ENCODE assay signal across 14 cellular contexts in the genomic region with DNA sequence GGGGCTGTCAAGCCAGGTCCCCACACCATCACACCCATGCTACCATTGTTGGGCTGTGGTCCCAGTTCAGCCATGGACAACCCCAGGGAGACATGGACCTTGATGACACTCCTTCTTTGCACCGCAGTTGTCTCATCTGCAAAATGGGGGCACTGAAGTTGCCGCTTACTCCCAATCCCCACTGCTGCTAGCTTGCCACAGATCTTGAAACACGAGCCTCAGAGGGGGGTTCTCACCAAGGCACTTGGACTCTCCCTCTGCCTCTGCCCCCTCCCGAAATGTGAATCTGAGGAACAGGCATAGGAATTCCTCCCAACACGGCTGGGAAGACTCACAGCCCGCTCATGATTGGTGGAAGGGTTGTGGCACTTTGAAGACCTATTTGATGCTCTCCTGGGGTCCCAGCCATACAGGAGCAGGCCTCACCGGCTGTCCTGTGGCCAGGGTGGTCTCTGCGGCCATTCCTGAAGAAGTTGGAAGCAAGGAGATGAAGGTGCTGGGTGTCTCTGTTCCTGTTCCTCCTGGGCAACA. TPM values are rescaled to one million over a fixed set of nuclear protein-coding genes. Genes with fewer than 3 reads are reported as not detected.
DNase-seq lines count a peak whose midpoint lies in the region; ATAC-seq, FAIRE-seq and TF ChIP-seq lines count a peak whose summit lies in the region.
"Had no signal": no experiment of that assay in that cellular context is flagged by ENCODE, and none has a peak within 500 bp of the region (broad histone marks: within the 10 kb centered on the region; RNA-seq: fewer than 3 reads in every experiment).

No MANE protein-coding gene starts in this region.

- DNase-seq in CD4-positive, alpha-beta memory T cell = no peak
- DNase-seq in activated naive CD4-positive, alpha-beta T cell treated with anti-CD3 and anti-CD28 coated beads, Interleukin-2, amount 10 ng/mL, durations not matched to agents 7 days and 5 days = peak; percentile 20
- DNase-seq in natural killer cell treated with Interleukin-12 subunit alpha and Interleukin-12 subunit beta and Interleukin-15 and Interleukin-18, amount 100 ng/mL, for 72 hours (ENCODE audit: low spot score) = no peak
- DNase-seq in hippocampal formation (lab: John Stamatoyannopoulos, UW) = no peak
- no peak for DNase-seq in H4 (ENCODE audit: low spot score)
- no peak for DNase-seq in GM19239 (ENCODE audit: insufficient read length, low spot score)
- DNase-seq: effector memory CD4-positive, alpha-beta T cell; EL; foreskin melanocyte had no signal

- peaks cover 26% of the 10 kb centered on the region for H3K36me3 ChIP-seq in CD4-positive, alpha-beta memory T cell (ENCODE audit: insufficient read depth, low read length)
- H3K36me3 ChIP-seq: BLaER1 treated with 17β-estradiol and CSF1 and Interleukin-3, amounts not matched to agents 10 nM and 100 nM had no signal

- no peaks in the 10 kb centered on the region for H3K27me3 Mint-ChIP-seq in CD4-positive, alpha-beta memory T cell
- H3K27me3 Mint-ChIP-seq in activated naive CD4-positive, alpha-beta T cell treated with anti-CD3 and anti-CD28 coated beads, Interleukin-2, amount 10 ng/mL, durations not matched to agents 7 days and 5 days = peaks cover 4% of the 10 kb centered on the region
- H3K27me3 Mint-ChIP-seq in natural killer cell treated with Interleukin-12 subunit alpha and Interleukin-12 subunit beta and Interleukin-15 and Interleukin-18, amount 100 ng/mL, for 72 hours = no peaks in the 10 kb centered on the region

- FAIRE-seq in GM19239 (lab: Jason Lieb, UNC) = no peak

- peaks cover 0 to 4% (median 0%) of the 10 kb centered on the region in 8 donors for H3K9me3 Mint-ChIP-seq in CD4-positive, alpha-beta memory T cell
- no peaks in the 10 kb centered on the region for H3K9me3 Mint-ChIP-seq in activated naive CD4-positive, alpha-beta T cell treated with anti-CD3 and anti-CD28 coated beads, Interleukin-2, amount 10 ng/mL, durations not matched to agents 7 days and 5 days
- H3K9me3 Mint-ChIP-seq in natural killer cell treated with Interleukin-12 subunit alpha and Interleukin-12 subunit beta and Interleukin-15 and Interleukin-18, amount 100 ng/mL, for 72 hours = no peaks in the 10 kb centered on the region
- H3K9me3 Mint-ChIP-seq: T-helper 1 cell treated with Interleukin-12 subunit alpha and Interleukin-12 subunit beta and Interleukin-4 antibody, amounts not matched to agents 30 μg/mL and 1 μg/mL, for 36 hours had no signal

- H3K4me3 Mint-ChIP-seq in CD4-positive, alpha-beta memory T cell = peak overlapping the region in 2 of 8 donors; percentile 2 to 7
- no peak overlapping the region for H3K4me3 Mint-ChIP-seq in activated naive CD4-positive, alpha-beta T cell treated with anti-CD3 and anti-CD28 coated beads, Interleukin-2, amount 10 ng/mL, durations not matched to agents 7 days and 5 days
- H3K4me3 Mint-ChIP-seq in natural killer cell treated with Interleukin-12 subunit alpha and Interleukin-12 subunit beta and Interleukin-15 and Interleukin-18, amount 100 ng/mL, for 72 hours = peak overlapping the region; percentile 1
- H3K4me3 Mint-ChIP-seq: T-helper 1 cell treated with Interleukin-12 subunit alpha and Interleukin-12 subunit beta and Interleukin-4 antibody, amounts not matched to agents 30 μg/mL and 1 μg/mL, for 36 hours had no signal

- H3K4me1 Mint-ChIP-seq in CD4-positive, alpha-beta memory T cell = peaks cover 14 to 46% (median 31%) of the 10 kb centered on the region in 4 donors
- peaks cover 7% of the 10 kb centered on the region for H3K4me1 Mint-ChIP-seq in activated naive CD4-positive, alpha-beta T cell treated with anti-CD3 and anti-CD28 coated beads, Interleukin-2, amount 10 ng/mL, durations not matched to agents 7 days and 5 days
- peaks cover 44 to 51% of the 10 kb centered on the region in 2 donors for H3K4me1 Mint-ChIP-seq in natural killer cell treated with Interleukin-12 subunit alpha and Interleukin-12 subunit beta and Interleukin-15 and Interleukin-18, amount 100 ng/mL, for 72 hours (ENCODE audit: low read depth in 2 of 2)

- no peak for ATAC-seq in natural killer cell treated with Interleukin-12 subunit alpha and Interleukin-12 subunit beta and Interleukin-15 and Interleukin-18, amount 100 ng/mL, for 72 hours
- ATAC-seq in GM21390 (IDR thresholded peaks at IDR 0.05; ENCODE audit: unreplicated experiment) = no peak

- no peak overlapping the region for H3K27ac ChIP-seq in CD4-positive, alpha-beta memory T cell (ENCODE audit: low read depth, low read length)
- H3K27ac ChIP-seq: BLaER1 treated with 17β-estradiol and CSF1 and Interleukin-3, amounts not matched to agents 10 nM and 100 nM had no signal

- peaks cover 18% of the 10 kb centered on the region for H3K4me1 ChIP-seq in CD4-positive, alpha-beta memory T cell (ENCODE audit: insufficient read depth, low read length)

- H3K27me3 ChIP-seq in CD4-positive, alpha-beta memory T cell (ENCODE audit: insufficient read depth, low read length) = no peaks in the 10 kb centered on the region

- H3K36me3 Mint-ChIP-seq in CD4-positive, alpha-beta memory T cell = peaks cover 7 to 48% of the 10 kb centered on the region in 2 donors
- peaks cover 36% of the 10 kb centered on the region for H3K36me3 Mint-ChIP-seq in activated naive CD4-positive, alpha-beta T cell treated with anti-CD3 and anti-CD28 coated beads, Interleukin-2, amount 10 ng/mL, durations not matched to agents 7 days and 5 days
- no peaks in the 10 kb centered on the region for H3K36me3 Mint-ChIP-seq in natural killer cell treated with Interleukin-12 subunit alpha and Interleukin-12 subunit beta and Interleukin-15 and Interleukin-18, amount 100 ng/mL, for 72 hours

- CTCF ChIA-PET in CD4-positive, alpha-beta memory T cell (lab: Charles Lee; ENCODE audit: partially characterized antibody) = interaction anchor here (1.0 to 2.9 kb wide), 13 partner anchors 11 to 177 kb away, joined by 3 to 18 read pairs (median 5); no protein-coding TSS in a partner anchor
- CTCF ChIA-PET in activated naive CD4-positive, alpha-beta T cell treated with anti-CD3 and anti-CD28 coated beads, Interleukin-2, amount 10 ng/mL, durations not matched to agents 7 days and 5 days (lab: Charles Lee) = interaction anchor here (0.6 to 1.8 kb wide), 5 partner anchors 13 to 202 kb away, joined by 3 to 10 read pairs (median 3); no protein-coding TSS in a partner anchor

- no peak overlapping the region for H3K4me3 ChIP-seq in CD4-positive, alpha-beta memory T cell (ENCODE audit: low read length in 2 of 2)
- H3K4me3 ChIP-seq: BLaER1 treated with 17β-estradiol and CSF1 and Interleukin-3, amounts not matched to agents 10 nM and 100 nM had no signal

- intact Hi-C loops in CD4-positive, alpha-beta memory T cell (cut with micrococcal nuclease) = loop anchor here (1.0 kb wide), 1 partner anchor 51 kb away; no protein-coding TSS in a partner anchor

- POLR2A ChIA-PET in CD4-positive, alpha-beta memory T cell (lab: Charles Lee; ENCODE audit: partially characterized antibody) = interaction anchor here (0.9 to 4.7 kb wide), 4 partner anchors 13 to 198 kb away, joined by 3 to 44 read pairs (median 14); a partner anchor contains a TSS

- peak; percentile 4 for TF ChIP-seq POLR2A in GM18526 (IDR thresholded peaks at IDR 0.05; ENCODE audit: extremely low read depth, insufficient read length)

- H3K27ac Mint-ChIP-seq in CD4-positive, alpha-beta memory T cell = peak overlapping the region; percentile 5 to 85 (median 70)
- H3K27ac Mint-ChIP-seq in activated naive CD4-positive, alpha-beta T cell treated with anti-CD3 and anti-CD28 coated beads, Interleukin-2, amount 10 ng/mL, durations not matched to agents 7 days and 5 days = no peak overlapping the region
- H3K27ac Mint-ChIP-seq in natural killer cell treated with Interleukin-12 subunit alpha and Interleukin-12 subunit beta and Interleukin-15 and Interleukin-18, amount 100 ng/mL, for 72 hours = peak overlapping the region; percentile 67 to 84

- no peaks in the 10 kb centered on the region for H3K9me3 ChIP-seq in CD4-positive, alpha-beta memory T cell (ENCODE audit: control insufficient read depth in 1 of 2, low read length in 2 of 2)
- H3K9me3 ChIP-seq: BLaER1 treated with 17β-estradiol and CSF1 and Interleukin-3, amounts not matched to agents 10 nM and 100 nM had no signal

RNA-seq across cellular contexts. Expression of a gene that starts 31.1 kb away (rescaled TPM):
- 100 to 1,000 TPM; 105 to 112 TPM for total RNA-seq in CD4-positive, alpha-beta memory T cell
- polyA plus RNA-seq in CD4-positive, alpha-beta memory T cell = 10 to 100 TPM; 12.5 to 50.8 TPM
- total RNA-seq in natural killer cell treated with Interleukin-12 subunit alpha and Interleukin-12 subunit beta and Interleukin-15 and Interleukin-18, amount 100 ng/mL, for 72 hours = 100 to 1,000 TPM; 177 to 186 TPM
- 2.9 and 4.7 TPM in 2 replicates for total RNA-seq in H4 (2014; rRNA removed; shearing (Covaris generic))
- total RNA-seq: NCI-H460 had no signal

Comparison
In these comparisons a context has a peak if more than half of its experiments do, and no peak if none do; other contexts are left out.
1. RNA of a gene that starts 31.1 kb away (total RNA-seq): 177 to 186 TPM in natural killer cell treated with Interleukin-12 subunit alpha and Interleukin-12 subunit beta and Interleukin-15 and Interleukin-18, amount 100 ng/mL, for 72 hours and 105 to 112 TPM in CD4-positive, alpha-beta memory T cell; 2.9 to 4.7 TPM in H4; every median in the first group is over 10 times any median in the second.